ENCODE assay signal across 19 cellular contexts in the genomic region with DNA sequence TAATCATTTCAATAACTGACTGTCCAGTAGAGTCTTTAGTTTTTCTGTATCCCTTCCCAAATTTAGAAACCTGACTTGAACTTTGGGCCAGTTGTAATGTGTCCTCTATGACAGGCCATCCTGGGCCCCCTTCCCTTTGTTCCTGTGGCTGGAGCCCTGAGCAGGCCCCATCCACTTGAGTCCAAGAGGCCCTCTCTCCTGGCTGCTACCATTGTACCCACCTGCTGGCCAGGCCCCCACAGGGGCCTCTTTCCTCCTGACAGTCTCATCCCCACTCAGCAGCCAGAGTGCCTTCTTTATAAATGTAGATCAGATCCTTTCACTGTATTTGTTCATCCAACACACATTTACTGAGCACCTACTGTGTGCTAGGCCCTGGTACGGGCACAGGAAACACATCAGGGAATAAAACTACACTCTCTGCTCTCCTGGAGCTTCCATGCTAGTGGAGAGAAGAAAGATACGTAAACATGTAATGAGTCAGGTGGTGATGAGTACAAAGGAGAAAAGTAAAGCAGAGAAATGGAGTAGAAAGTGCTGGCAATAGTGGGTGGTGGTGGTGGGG. TPM values are rescaled to one million over a fixed set of nuclear protein-coding genes. Genes with fewer than 3 reads are reported as not detected.
DNase-seq lines count a peak whose midpoint lies in the region; ATAC-seq and TF ChIP-seq lines count a peak whose summit lies in the region.
"Had no signal": no experiment of that assay in that cellular context is flagged by ENCODE, and none has a peak within 500 bp of the region (broad histone marks: within the 10 kb centered on the region; RNA-seq: fewer than 3 reads in every experiment).

No MANE protein-coding gene starts in this region.

- no peak overlapping the region for H3K4me3 Mint-ChIP-seq in activated naive CD8-positive, alpha-beta T cell treated with anti-CD3 and anti-CD28 coated beads, Interleukin-2, amount 10 ng/mL, durations not matched to agents 7 days and 5 days
- H3K4me3 Mint-ChIP-seq in activated naive CD8-positive, alpha-beta T cell treated with anti-CD3 and anti-CD28 coated beads, Interleukin-2, amount 50 U/mL, for 24 hours = no peak overlapping the region
- H3K4me3 Mint-ChIP-seq in progenitor cell of endocrine pancreas (ENCODE audit: low read depth) = peak overlapping the region; percentile 51
- H3K4me3 Mint-ChIP-seq: activated CD4-positive, alpha-beta T cell treated with anti-CD3 and anti-CD28 coated beads for 36 hours; stimulated activated naive B cell treated with anti-CD40 and anti-IgM and Interleukin-4, amounts not matched to agents 10 μg/mL and 1 μg/mL and 100 μg/mL, for 72 hours had no signal

- WGBS in IMR-90 (ENCODE audit: extremely low coverage in 2 of 2, insufficient read length in 1 of 2), 2 experiments = no CpG with 5 or more reads among the region's 2 CpGs
- 93% methylated on average over 2 of the region's 2 CpGs; no CpG with 5 or more reads in 1 of the 2 donors for WGBS in gastroesophageal sphincter (ENCODE audit: low coverage in 1 of 2), 2 donors

- H3K36me3 ChIP-seq in IMR-90 (ENCODE audit: control insufficient read depth, insufficient read depth, low read length) (no peaks in the 10 kb centered on the region), gastroesophageal sphincter (no peaks in the 10 kb centered on the region), upper lobe of right lung (no peaks in the 10 kb centered on the region)
- H3K36me3 ChIP-seq: ascending aorta had no signal

- no peak overlapping the region for H2BK15ac ChIP-seq in IMR-90 (ENCODE audit: low read depth, low read length)

- in situ Hi-C loops in IMR-90 (cut with MboI; ENCODE audit: low sequenced_read_pairs) = loop anchor here (5.0 kb wide), 1 partner anchor 73 kb away; no protein-coding TSS in a partner anchor

- H2AK9ac ChIP-seq in IMR-90 (replicated peaks; ENCODE audit: low read depth, low read length, poor library complexity) = no peak overlapping the region

- peaks cover 4% of the 10 kb centered on the region for H3K4me1 ChIP-seq in IMR-90 (ENCODE audit: control insufficient read depth, insufficient read depth, low read length)
- peaks cover 0 to 22% (median 3%) of the 10 kb centered on the region in 3 donors for H3K4me1 ChIP-seq in gastroesophageal sphincter
- H3K4me1 ChIP-seq in upper lobe of right lung = peaks cover 14% of the 10 kb centered on the region

- no peak overlapping the region for H3K56ac ChIP-seq in IMR-90 (ENCODE audit: extremely low read depth, insufficient read depth, low read length)

- H3K9me1 ChIP-seq in IMR-90 (ENCODE audit: insufficient read depth, low read length) = no peaks in the 10 kb centered on the region

- H2BK5ac ChIP-seq in IMR-90 (ENCODE audit: low read depth, low read length, poor library complexity, severe bottlenecking) = no peak overlapping the region

- no peak overlapping the region for H3K4me2 ChIP-seq in IMR-90 (ENCODE audit: low read depth, low read length)

- H3K4me1 Mint-ChIP-seq in activated naive CD8-positive, alpha-beta T cell treated with anti-CD3 and anti-CD28 coated beads, Interleukin-2, amount 10 ng/mL, durations not matched to agents 7 days and 5 days = peaks cover 41% of the 10 kb centered on the region
- peaks cover 12% of the 10 kb centered on the region for H3K4me1 Mint-ChIP-seq in activated naive CD8-positive, alpha-beta T cell treated with anti-CD3 and anti-CD28 coated beads, Interleukin-2, amount 50 U/mL, for 24 hours
- peaks cover 16% of the 10 kb centered on the region for H3K4me1 Mint-ChIP-seq in progenitor cell of endocrine pancreas (ENCODE audit: low read depth)

- no peak overlapping the region for H3K23ac ChIP-seq in IMR-90 (ENCODE audit: low read depth, low read length)

- H3K36me3 Mint-ChIP-seq in activated naive CD8-positive, alpha-beta T cell treated with anti-CD3 and anti-CD28 coated beads, Interleukin-2, amount 10 ng/mL, durations not matched to agents 7 days and 5 days = peaks cover 2% of the 10 kb centered on the region
- H3K36me3 Mint-ChIP-seq in activated naive CD8-positive, alpha-beta T cell treated with anti-CD3 and anti-CD28 coated beads, Interleukin-2, amount 50 U/mL, for 24 hours (ENCODE audit: low read depth) = no peaks in the 10 kb centered on the region
- H3K36me3 Mint-ChIP-seq in progenitor cell of endocrine pancreas (ENCODE audit: insufficient read depth) = no peaks in the 10 kb centered on the region
- H3K36me3 Mint-ChIP-seq: CD4-positive, CD25-positive, alpha-beta regulatory T cell; stimulated activated naive B cell treated with anti-CD40 and anti-IgM and Interleukin-4, amounts not matched to agents 10 μg/mL and 1 μg/mL and 100 μg/mL, for 72 hours had no signal

- no peaks in the 10 kb centered on the region for H3K9me3 Mint-ChIP-seq in activated naive CD8-positive, alpha-beta T cell treated with anti-CD3 and anti-CD28 coated beads, Interleukin-2, amount 10 ng/mL, durations not matched to agents 7 days and 5 days
- H3K9me3 Mint-ChIP-seq in activated naive CD8-positive, alpha-beta T cell treated with anti-CD3 and anti-CD28 coated beads, Interleukin-2, amount 50 U/mL, for 24 hours = no peaks in the 10 kb centered on the region
- no peaks in the 10 kb centered on the region for H3K9me3 Mint-ChIP-seq in progenitor cell of endocrine pancreas (ENCODE audit: low read depth)
- H3K9me3 Mint-ChIP-seq: CD4-positive, CD25-positive, alpha-beta regulatory T cell; stimulated activated naive B cell treated with anti-CD40 and anti-IgM and Interleukin-4, amounts not matched to agents 10 μg/mL and 1 μg/mL and 100 μg/mL, for 72 hours had no signal

- dilution Hi-C loops in IMR-90 (cut with HindIII; ENCODE audit: low sequenced_read_pairs, unreplicated experiment) = no loop called here

- TF ChIP-seq CTCF in IMR-90 (conservative IDR thresholded peaks at IDR 0.05; ENCODE audit: low read depth, low read length) = no peak
- TF ChIP-seq CTCF in gastroesophageal sphincter (IDR thresholded peaks at IDR 0.05) = no peak
- TF ChIP-seq CTCF in progenitor cell of endocrine pancreas (IDR thresholded peaks at IDR 0.05; ENCODE audit: unreplicated experiment) = no peak
- no peak for TF ChIP-seq CTCF in upper lobe of right lung (IDR thresholded peaks at IDR 0.05)

- H3K4me3 ChIP-seq in IMR-90 (ENCODE audit: insufficient read depth, low read depth, low read length) = no peak overlapping the region
- no peak overlapping the region for H3K4me3 ChIP-seq in gastroesophageal sphincter
- no peak overlapping the region for H3K4me3 ChIP-seq in upper lobe of right lung
- H3K4me3 ChIP-seq: ascending aorta, testis had no signal

- H4K91ac ChIP-seq in IMR-90 (ENCODE audit: insufficient read depth, low read depth, low read length) = no peak overlapping the region

- H2BK20ac ChIP-seq in IMR-90 (ENCODE audit: low read depth, low read length) = no peak overlapping the region

- H3K9ac ChIP-seq in IMR-90 (ENCODE audit: low read depth, low read length) = no peak overlapping the region

- no peaks in the 10 kb centered on the region; the same call in 1 of the 2 replicates for H3K27me3 ChIP-seq in IMR-90 (ENCODE audit: control insufficient read depth, insufficient read depth, low read length)
- no peaks in the 10 kb centered on the region for H3K27me3 ChIP-seq in gastroesophageal sphincter
- H3K27me3 ChIP-seq in upper lobe of right lung = no peaks in the 10 kb centered on the region
- H3K27me3 ChIP-seq: ascending aorta, testis had no signal

- peaks cover 11 to 16% of the 10 kb centered on the region in 2 experiments for H3K79me1 ChIP-seq in IMR-90 (ENCODE audit: low read depth in 1 of 2, low read length in 2 of 2)

- no peak overlapping the region for H3K4ac ChIP-seq in IMR-90 (ENCODE audit: low read depth, low read length)

- TF ChIP-seq POLR2A in IMR-90 (IDR thresholded peaks at IDR 0.05; ENCODE audit: low read depth, low read length) = no peak
- no peak for TF ChIP-seq POLR2A in gastroesophageal sphincter (IDR thresholded peaks at IDR 0.05)

- H3K27ac ChIP-seq in IMR-90 (ENCODE audit: insufficient read depth, low read length) (no peak overlapping the region), gastroesophageal sphincter (peak overlapping the region in 3 of 4 donors; percentile 19 to 29 (median 20)), upper lobe of right lung (no peak overlapping the region)
- H3K27ac ChIP-seq: testis had no signal

- H4K20me1 ChIP-seq in IMR-90 (ENCODE audit: insufficient read depth, low read length) = no peaks in the 10 kb centered on the region

- no peak overlapping the region for H2AK5ac ChIP-seq in IMR-90 (ENCODE audit: low read depth, low read length)

- H3K27me3 Mint-ChIP-seq in activated naive CD8-positive, alpha-beta T cell treated with anti-CD3 and anti-CD28 coated beads, Interleukin-2, amount 10 ng/mL, durations not matched to agents 7 days and 5 days = no peaks in the 10 kb centered on the region
- H3K27me3 Mint-ChIP-seq in activated naive CD8-positive, alpha-beta T cell treated with anti-CD3 and anti-CD28 coated beads, Interleukin-2, amount 50 U/mL, for 24 hours = peaks cover 19% of the 10 kb centered on the region
- H3K27me3 Mint-ChIP-seq in progenitor cell of endocrine pancreas = no peaks in the 10 kb centered on the region

- POLR2A ChIA-PET in activated naive CD8-positive, alpha-beta T cell treated with anti-CD3 and anti-CD28 coated beads, Interleukin-2, amount 10 ng/mL, durations not matched to agents 7 days and 5 days (lab: Charles Lee) = no interaction called here
- POLR2A ChIA-PET in IMR-90 (lab: Charles Lee; ENCODE audit: unreplicated experiment) = no interaction called here

- H2BK120ac ChIP-seq in IMR-90 (ENCODE audit: low read depth, low read length) = no peak overlapping the region

- no peak overlapping the region for H3K18ac ChIP-seq in IMR-90 (ENCODE audit: low read depth, low read length)

- peak overlapping the region; percentile 53 for H3K27ac Mint-ChIP-seq in activated naive CD8-positive, alpha-beta T cell treated with anti-CD3 and anti-CD28 coated beads, Interleukin-2, amount 10 ng/mL, durations not matched to agents 7 days and 5 days
- H3K27ac Mint-ChIP-seq in activated naive CD8-positive, alpha-beta T cell treated with anti-CD3 and anti-CD28 coated beads, Interleukin-2, amount 50 U/mL, for 24 hours = no peak overlapping the region
- H3K27ac Mint-ChIP-seq in progenitor cell of endocrine pancreas = no peak overlapping the region
- H3K27ac Mint-ChIP-seq: activated CD4-positive, alpha-beta T cell treated with anti-CD3 and anti-CD28 coated beads for 36 hours; stimulated activated naive B cell treated with anti-CD40 and anti-IgM and Interleukin-4, amounts not matched to agents 10 μg/mL and 1 μg/mL and 100 μg/mL, for 72 hours had no signal

- no peak overlapping the region for H2AFZ ChIP-seq in IMR-90 (replicated peaks; ENCODE audit: low read length, poor library complexity)

- no peak for TF ChIP-seq RAD21 in IMR-90 (IDR thresholded peaks at IDR 0.05; ENCODE audit: low read length)

- CTCF ChIA-PET in IMR-90 (lab: Yijun Ruan, JAX) = no interaction called here

- ATAC-seq in activated naive CD8-positive, alpha-beta T cell treated with anti-CD3 and anti-CD28 coated beads, Interleukin-2, amount 10 ng/mL, durations not matched to agents 7 days and 5 days (ENCODE audit: low read depth) = no peak
- no peak for ATAC-seq in activated naive CD8-positive, alpha-beta T cell treated with anti-CD3 and anti-CD28 coated beads, Interleukin-2, amount 50 U/mL, for 24 hours
- ATAC-seq in IMR-90 (ENCODE audit: low read depth) = no peak
- ATAC-seq in gastroesophageal sphincter = no peak
- no peak for ATAC-seq in upper lobe of right lung
- ATAC-seq: activated CD4-positive, alpha-beta T cell treated with anti-CD3 and anti-CD28 coated beads for 36 hours; stimulated activated naive B cell treated with anti-CD40 and anti-IgM and Interleukin-4, amounts not matched to agents 10 μg/mL and 1 μg/mL and 100 μg/mL, for 72 hours had no signal

- no peak for TF ChIP-seq EP300 in gastroesophageal sphincter (IDR thresholded peaks at IDR 0.05)

- H3K9me3 ChIP-seq in IMR-90 (ENCODE audit: control insufficient read depth, insufficient read depth, low read length) = no peaks in the 10 kb centered on the region
- H3K9me3 ChIP-seq in gastroesophageal sphincter = no peaks in the 10 kb centered on the region
- no peaks in the 10 kb centered on the region for H3K9me3 ChIP-seq in upper lobe of right lung
- H3K9me3 ChIP-seq: ascending aorta, testis had no signal

- no TSS peak for BruUV-seq in IMR-90 (replicated peaks; lab: Mats Ljungman, UMichigan)

- H4K8ac ChIP-seq in IMR-90 (ENCODE audit: low read depth in 2 of 2, low read length in 2 of 2) = no peak overlapping the region

- H3K14ac ChIP-seq in IMR-90 (replicated peaks; ENCODE audit: low read depth, low read length) = no peak overlapping the region

- no peak overlapping the region for H4K5ac ChIP-seq in IMR-90 (ENCODE audit: low read depth, low read length)

- no peak for DNase-seq in activated naive CD8-positive, alpha-beta T cell treated with anti-CD3 and anti-CD28 coated beads, Interleukin-2, amount 10 ng/mL, durations not matched to agents 7 days and 5 days
- DNase-seq in activated naive CD8-positive, alpha-beta T cell treated with anti-CD3 and anti-CD28 coated beads, Interleukin-2, amount 50 U/mL, for 24 hours = no peak
- peak; percentile 9 for DNase-seq in IMR-90
- DNase-seq in progenitor cell of endocrine pancreas (ENCODE audit: low spot score, unreplicated experiment) = no peak
- DNase-seq in NCI-H345 treated with DMSO at 0.1 percent for 48 hours (lab: John Stamatoyannopoulos, UW; ENCODE audit: unreplicated experiment) = no peak
- no peak for DNase-seq in upper lobe of right lung
- no peak for DNase-seq in GM19238 (ENCODE audit: insufficient read length, low spot score)
- DNase-seq: activated CD4-positive, alpha-beta T cell treated with anti-CD3 and anti-CD28 coated beads for 36 hours; activated gamma-delta T cell treated with Interleukin-2 at 50 U/mL for 16 hours; CD4-positive, CD25-positive, alpha-beta regulatory T cell; cerebellar nuclear complex; DND-41; kidney; NCI-H69; SHP77 treated with DMSO at 0.1 percent for 48 hours; stimulated activated naive B cell treated with anti-CD40 and anti-IgM and Interleukin-4, amounts not matched to agents 10 μg/mL and 1 μg/mL and 100 μg/mL, for 72 hours; testis had no signal

- intact Hi-C loops in IMR-90 (cut with micrococcal nuclease) (loop anchor here (5.0 kb wide), 1 partner anchor 138 kb away; no protein-coding TSS in a partner anchor), upper lobe of right lung (cut with DNase I) (loop anchor here (10.0 kb wide), 1 partner anchor 75 kb away; no protein-coding TSS in a partner anchor)

RNA-seq across cellular contexts. Expression of a gene that starts 2.7 kb away (rescaled TPM):
- 10 to 100 TPM; 22.3 to 23.3 TPM for total RNA-seq in activated naive CD8-positive, alpha-beta T cell treated with anti-CD3 and anti-CD28 coated beads, Interleukin-2, amount 10 ng/mL, durations not matched to agents 7 days and 5 days
- total RNA-seq in IMR-90 (2012; rRNA removed) (10.4 and 11.1 TPM in 2 replicates), gastroesophageal sphincter (10 to 100 TPM; 32.6 to 68.9 (median 42.5) TPM), progenitor cell of endocrine pancreas (114 and 115 TPM in 2 replicates), upper lobe of right lung (101 TPM)
- polyA plus RNA-seq in IMR-90 (2012; rRNA removed) = 15.0 and 19.0 TPM in 2 replicates
- polyA plus RNA-seq in IMR-90 (2012; cell fraction: cytosol; rRNA removed) = 12.0 and 21.8 TPM in 2 replicates
- 13.9 and 32.5 TPM in 2 replicates for polyA plus RNA-seq in IMR-90 (2012; cell fraction: nucleus; rRNA removed; ENCODE audit: low replicate concordance)

RNA-seq across cellular contexts. Expression of a gene that starts 37.9 kb away (rescaled TPM):
- 10 to 100 TPM; 23.1 to 23.5 TPM for total RNA-seq in activated naive CD8-positive, alpha-beta T cell treated with anti-CD3 and anti-CD28 coated beads, Interleukin-2, amount 10 ng/mL, durations not matched to agents 7 days and 5 days
- 41.1 and 42.5 TPM in 2 replicates for total RNA-seq in IMR-90 (2012; rRNA removed)
- 135 and 171 TPM in 2 replicates for polyA plus RNA-seq in IMR-90 (2012; rRNA removed)
- polyA plus RNA-seq in IMR-90 (2012; cell fraction: cytosol; rRNA removed) = 83.7 and 163 TPM in 2 replicates
- 86.3 and 141 TPM in 2 replicates for polyA plus RNA-seq in IMR-90 (2012; cell fraction: nucleus; rRNA removed; ENCODE audit: low replicate concordance)
- total RNA-seq in gastroesophageal sphincter = 10 to 100 TPM; 15.1 to 48.7 (median 26.0) TPM
- 35.1 and 35.3 TPM in 2 replicates for total RNA-seq in progenitor cell of endocrine pancreas
- 26.7 TPM for total RNA-seq in upper lobe of right lung

Comparison
In these comparisons a context has a peak if more than half of its experiments do, and no peak if none do; other contexts are left out.
1. H3K27ac ChIP-seq: peak in gastroesophageal sphincter (3 of 4); none in IMR-90 (single experiment) and upper lobe of right lung (single experiment).